Comparison of ENCODE assay signal across 16 cellular contexts in the genomic region with DNA sequence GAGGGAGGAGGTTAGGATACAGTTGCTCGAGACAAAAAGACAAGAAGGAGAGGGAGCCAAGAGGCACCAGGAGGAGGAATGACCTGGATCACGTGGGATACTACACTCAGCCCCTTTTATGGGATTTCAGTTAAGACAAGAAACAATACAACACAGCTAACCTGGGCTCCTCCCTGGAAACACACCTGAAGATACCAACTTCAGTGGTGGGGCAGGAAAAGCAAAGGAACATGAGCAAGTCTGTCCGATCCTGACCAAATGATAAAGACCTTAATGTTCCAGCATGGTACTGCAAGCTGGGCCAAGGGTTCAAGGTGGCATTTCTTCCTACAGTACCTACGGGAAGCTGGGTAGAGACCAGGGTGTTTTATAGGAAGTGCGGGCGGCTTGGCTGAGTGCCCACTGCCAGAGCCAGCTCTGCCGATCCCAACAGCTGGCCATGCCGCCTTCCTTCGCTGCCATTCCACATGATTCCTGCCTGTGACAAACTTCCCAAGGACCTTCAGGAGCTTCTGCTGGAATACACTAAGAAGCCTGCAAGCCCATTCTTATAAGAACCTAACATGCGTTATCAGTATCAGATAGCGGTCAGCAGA. TPM values are rescaled to one million over a fixed set of nuclear protein-coding genes. Genes with fewer than 3 reads are reported as not detected.
A peak's percentile ranks its signal among the peaks of the same experiment; 100 is the strongest.
DNase-seq lines count a peak whose midpoint lies in the region; ATAC-seq lines count a peak whose summit lies in the region.
"Had no signal": no experiment of that assay in that cellular context is flagged by ENCODE, and none has a peak within 500 bp of the region (broad histone marks: within the 10 kb centered on the region; RNA-seq: fewer than 3 reads in every experiment).

No MANE protein-coding gene starts in this region.

- no peaks in the 10 kb centered on the region for H3K9me3 Mint-ChIP-seq in T-helper 2 cell treated with Interferon-gamma antibody and Interleukin-4, amounts not matched to agents 5 μg/mL and 100 μg/mL, for 36 hours
- no peaks in the 10 kb centered on the region for H3K9me3 Mint-ChIP-seq in activated T-cell treated with anti-CD3 and anti-CD28 coated beads, Interleukin-2, amount 50 U/mL, for 4 hours
- H3K9me3 Mint-ChIP-seq: activated CD4-positive, alpha-beta memory T cell treated with anti-CD3 and anti-CD28 coated beads for 36 hours; activated naive CD4-positive, alpha-beta T cell treated with anti-CD3 and anti-CD28 coated beads for 36 hours had no signal

- peak overlapping the region; percentile 8 for H3K4me3 Mint-ChIP-seq in T-helper 2 cell treated with Interferon-gamma antibody and Interleukin-4, amounts not matched to agents 5 μg/mL and 100 μg/mL, for 36 hours
- H3K4me3 Mint-ChIP-seq in activated T-cell treated with anti-CD3 and anti-CD28 coated beads, Interleukin-2, amount 50 U/mL, for 4 hours, result no peak overlapping the region
- H3K4me3 Mint-ChIP-seq: activated CD4-positive, alpha-beta memory T cell treated with anti-CD3 and anti-CD28 coated beads for 36 hours; activated naive CD4-positive, alpha-beta T cell treated with anti-CD3 and anti-CD28 coated beads for 36 hours had no signal

- H3K36me3 Mint-ChIP-seq in T-helper 2 cell treated with Interferon-gamma antibody and Interleukin-4, amounts not matched to agents 5 μg/mL and 100 μg/mL, for 36 hours (ENCODE audit: low read depth), result no peaks in the 10 kb centered on the region
- no peaks in the 10 kb centered on the region for H3K36me3 Mint-ChIP-seq in activated T-cell treated with anti-CD3 and anti-CD28 coated beads, Interleukin-2, amount 50 U/mL, for 4 hours (ENCODE audit: insufficient read depth)
- H3K36me3 Mint-ChIP-seq: activated CD4-positive, alpha-beta memory T cell treated with anti-CD3 and anti-CD28 coated beads for 36 hours had no signal

- peak overlapping the region; percentile 59 for H3K27ac Mint-ChIP-seq in T-helper 2 cell treated with Interferon-gamma antibody and Interleukin-4, amounts not matched to agents 5 μg/mL and 100 μg/mL, for 36 hours
- H3K27ac Mint-ChIP-seq: activated CD4-positive, alpha-beta memory T cell treated with anti-CD3 and anti-CD28 coated beads for 36 hours; activated naive CD4-positive, alpha-beta T cell treated with anti-CD3 and anti-CD28 coated beads for 36 hours had no signal

- peaks cover 9% of the 10 kb centered on the region for H3K4me1 Mint-ChIP-seq in T-helper 2 cell treated with Interferon-gamma antibody and Interleukin-4, amounts not matched to agents 5 μg/mL and 100 μg/mL, for 36 hours (ENCODE audit: low read depth)
- H3K4me1 Mint-ChIP-seq in activated T-cell treated with anti-CD3 and anti-CD28 coated beads, Interleukin-2, amount 50 U/mL, for 4 hours (ENCODE audit: low read depth), result no peaks in the 10 kb centered on the region

- H3K27me3 Mint-ChIP-seq in T-helper 2 cell treated with Interferon-gamma antibody and Interleukin-4, amounts not matched to agents 5 μg/mL and 100 μg/mL, for 36 hours (ENCODE audit: low read depth), result no peaks in the 10 kb centered on the region
- no peaks in the 10 kb centered on the region for H3K27me3 Mint-ChIP-seq in activated T-cell treated with anti-CD3 and anti-CD28 coated beads, Interleukin-2, amount 50 U/mL, for 4 hours (ENCODE audit: low read depth)
- H3K27me3 Mint-ChIP-seq: activated CD4-positive, alpha-beta memory T cell treated with anti-CD3 and anti-CD28 coated beads for 36 hours had no signal

- no peak for DNase-seq in T-helper 2 cell treated with Interferon-gamma antibody and Interleukin-4, amounts not matched to agents 5 μg/mL and 100 μg/mL, for 36 hours (ENCODE audit: low spot score)
- DNase-seq in T-helper 2 cell (no peak), dermis blood vessel endothelial cell (peak; percentile 31), myocyte (ENCODE audit: low read depth) (peak; percentile 57), DMS153 (lab: John Stamatoyannopoulos, UW) (no peak), islet precursor cell (no peak), retina (no peak)
- no peak for DNase-seq in activated T-cell treated with anti-CD3 and anti-CD28 coated beads, Interleukin-2, amount 50 U/mL, for 4 hours
- DNase-seq: activated CD4-positive, alpha-beta memory T cell treated with anti-CD3 and anti-CD28 coated beads for 36 hours; activated naive CD4-positive, alpha-beta T cell treated with anti-CD3 and anti-CD28 coated beads for 36 hours; aorta; C1 segment of cervical spinal cord; left ventricle myocardium inferior; NCI-H1436 treated with DMSO at 0.1 percent for 48 hours; Right ventricle myocardium superior had no signal

- no peak for ATAC-seq in activated T-cell treated with anti-CD3 and anti-CD28 coated beads, Interleukin-2, amount 50 U/mL, for 4 hours

RNA-seq across cellular contexts. Expression of gene MYO10, which starts 22.1 kb away (rescaled TPM):
- total RNA-seq in dermis blood vessel endothelial cell (99.8 and 140 TPM in 2 replicates), myocyte (45.9 and 60.9 TPM in 2 replicates)
- polyA plus RNA-seq in myocyte (2012), result 23.4 TPM
- under 1 TPM; 0.18 to 0.54 (median 0.40) TPM for total RNA-seq in activated T-cell treated with anti-CD3 and anti-CD28 coated beads, Interleukin-2, amount 50 U/mL, for 4 hours
- total RNA-seq: T-helper 1 cell treated with Interleukin-12 subunit alpha and Interleukin-12 subunit beta and Interleukin-4 antibody, amounts not matched to agents 30 ng/mL and 1 ng/mL, for 36 hours had no signal

Comparison
In these comparisons a context has a peak if more than half of its experiments do, and no peak if none do; other contexts are left out.
1. DNase-seq: peak in dermis blood vessel endothelial cell (single experiment) and myocyte (single experiment); none in T-helper 2 cell treated with Interferon-gamma antibody and Interleukin-4, amounts not matched to agents 5 μg/mL and 100 μg/mL, for 36 hours (single experiment), T-helper 2 cell (0 of 5), activated T-cell treated with anti-CD3 and anti-CD28 coated beads, Interleukin-2, amount 50 U/mL, for 4 hours (single experiment), DMS153 (single experiment), islet precursor cell (single experiment) and retina (single experiment).
2. RNA of gene MYO10, which starts 22.1 kb away (total RNA-seq): 99.8 to 140 TPM in dermis blood vessel endothelial cell and 45.9 to 60.9 TPM in myocyte; 0.18 to 0.54 TPM in activated T-cell treated with anti-CD3 and anti-CD28 coated beads, Interleukin-2, amount 50 U/mL, for 4 hours; every median in the first group is over 10 times any median in the second.